In the genomic region with DNA sequence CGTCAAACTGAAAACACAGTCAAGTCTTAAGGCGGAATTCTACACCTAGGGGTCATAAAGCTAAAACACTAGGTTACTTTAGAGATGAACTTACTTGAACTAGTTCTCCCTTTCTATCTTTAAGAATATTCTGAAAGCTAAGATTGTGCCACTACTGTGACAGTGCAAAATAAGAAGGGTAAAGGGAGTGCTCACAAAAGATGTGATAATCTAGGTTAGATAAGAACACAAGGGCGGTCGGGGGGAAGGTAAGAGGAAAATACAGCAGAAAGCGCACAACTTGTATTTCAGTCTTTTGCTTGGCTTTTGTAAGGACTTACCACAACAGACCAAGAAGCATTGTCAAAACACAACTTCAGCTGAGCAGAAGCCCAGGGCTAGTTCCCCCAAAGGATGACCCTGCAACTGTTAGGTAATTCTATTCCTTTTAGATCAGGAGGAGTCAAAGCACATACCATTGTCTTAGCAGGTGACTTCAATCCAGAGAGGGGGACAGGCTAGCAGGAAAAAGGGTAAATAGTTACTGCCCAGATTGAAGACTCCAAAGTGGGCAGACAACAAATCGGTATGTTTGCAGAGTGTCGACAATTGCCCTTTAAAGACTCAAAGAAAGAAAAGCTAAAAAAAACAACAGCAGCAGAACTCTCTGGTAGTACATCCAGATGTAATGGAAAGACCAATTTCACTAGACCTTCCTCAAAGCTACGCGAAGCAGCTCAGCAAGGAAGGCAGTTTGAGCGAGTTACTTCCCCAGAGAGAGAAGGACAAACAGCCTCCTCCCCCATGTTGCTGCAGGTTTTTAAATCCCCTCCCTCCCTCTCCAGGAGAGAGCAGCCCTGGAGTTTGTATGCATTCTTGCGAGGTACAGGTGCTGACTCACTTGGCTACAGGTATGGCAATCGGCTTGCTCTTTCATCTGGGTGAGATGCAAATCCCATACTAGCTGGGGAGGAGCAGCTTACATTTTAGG, we compare ENCODE assay signal across 13 cellular contexts. TPM values are rescaled to one million over a fixed set of nuclear protein-coding genes. Genes with fewer than 3 reads are reported as not detected.
DNase-seq lines count a peak whose midpoint lies in the region; ATAC-seq and TF ChIP-seq lines count a peak whose summit lies in the region.
"Had no signal": no experiment of that assay in that cellular context is flagged by ENCODE, and none has a peak within 500 bp of the region (broad histone marks: within the 10 kb centered on the region; RNA-seq: fewer than 3 reads in every experiment).

No MANE protein-coding gene starts in this region.

- POLR2A ChIA-PET in CD4-positive, alpha-beta T cell (lab: Charles Lee): interaction anchor here (1.0 to 1.3 kb wide), 3 partner anchors 11 to 39 kb away, joined by 3 to 6 read pairs (median 3); no protein-coding TSS in a partner anchor
- POLR2A ChIA-PET in naive thymus-derived CD4-positive, alpha-beta T cell (lab: Charles Lee): interaction anchor here (0.6 to 1.5 kb wide), 6 partner anchors 10 to 126 kb away, joined by 3 to 7 read pairs (median 3); no protein-coding TSS in a partner anchor

- DNase-seq in CD4-positive, alpha-beta T cell: no peak
- DNase-seq in epithelial cell of esophagus (ENCODE audit: low read depth): peak; percentile 58
- DNase-seq in naive thymus-derived CD4-positive, alpha-beta T cell: no peak
- no peak for DNase-seq in NCI-H524 (lab: John Stamatoyannopoulos, UW)
- no peak for DNase-seq in C1 segment of cervical spinal cord (lab: John Stamatoyannopoulos, UW)
- DNase-seq in activated CD4-positive, CD25-positive, alpha-beta regulatory T cell treated with anti-CD3 and anti-CD28 coated beads, Interleukin-2, amount 50 U/mL, for 72 hours: no peak
- no peak for DNase-seq in COLO668 (lab: John Stamatoyannopoulos, UW; ENCODE audit: unreplicated experiment)
- DNase-seq: activated T-cell treated with anti-CD3 and anti-CD28 coated beads, Interleukin-2, amount 50 U/mL, for 1 hour; mucosa of descending colon; NCI-H1105 treated with DMSO at 0.1 percent for 48 hours; psoas muscle had no signal

- no peaks in the 10 kb centered on the region for H3K9me3 ChIP-seq in CD4-positive, alpha-beta T cell (ENCODE audit: control insufficient read depth, low read length)
- peaks cover 0 to 6% (median 0%) of the 10 kb centered on the region in 3 experiments for H3K9me3 ChIP-seq in naive thymus-derived CD4-positive, alpha-beta T cell (ENCODE audit: control insufficient read depth in 2 of 3, low read length in 3 of 3)
- H3K9me3 ChIP-seq: mucosa of descending colon, psoas muscle, thoracic aorta had no signal

- H3K4me1 Mint-ChIP-seq in CD4-positive, alpha-beta T cell (ENCODE audit: low read depth): peaks cover 94% of the 10 kb centered on the region
- peaks cover 26 to 39% (median 30%) of the 10 kb centered on the region in 3 donors for H3K4me1 Mint-ChIP-seq in IgD-negative memory B cell
- peaks cover 38 to 97% (median 90%) of the 10 kb centered on the region in 7 donors for H3K4me1 Mint-ChIP-seq in naive thymus-derived CD4-positive, alpha-beta T cell

- CTCF ChIA-PET in CD4-positive, alpha-beta T cell (lab: Charles Lee): interaction anchor here (1.4 to 2.2 kb wide), 4 partner anchors 10 to 115 kb away, joined by 3 to 9 read pairs (median 6); no protein-coding TSS in a partner anchor
- CTCF ChIA-PET in naive thymus-derived CD4-positive, alpha-beta T cell (lab: Charles Lee): interaction anchor here (1.1 to 1.9 kb wide), 4 partner anchors 12 to 194 kb away, joined by 3 to 6 read pairs (median 5); no protein-coding TSS in a partner anchor

- intact Hi-C loops in CD4-positive, alpha-beta T cell (cut with DNase I, micrococcal nuclease): no loop called here
- intact Hi-C loops in naive thymus-derived CD4-positive, alpha-beta T cell (cut with micrococcal nuclease): no loop called here

- H3K36me3 Mint-ChIP-seq in CD4-positive, alpha-beta T cell (ENCODE audit: low read depth): peaks cover 100% of the 10 kb centered on the region
- peaks cover 2% of the 10 kb centered on the region for H3K36me3 Mint-ChIP-seq in IgD-negative memory B cell
- peaks cover 13 to 92% (median 77%) of the 10 kb centered on the region in 5 donors for H3K36me3 Mint-ChIP-seq in naive thymus-derived CD4-positive, alpha-beta T cell

- H3K27ac Mint-ChIP-seq in CD4-positive, alpha-beta T cell: peak overlapping the region; percentile 97
- H3K27ac Mint-ChIP-seq in IgD-negative memory B cell: peak overlapping the region; percentile 32 to 94 (median 39)
- H3K27ac Mint-ChIP-seq in naive thymus-derived CD4-positive, alpha-beta T cell: peak overlapping the region; percentile 16 to 93 (median 89)

- no peaks in the 10 kb centered on the region for H3K27me3 Mint-ChIP-seq in CD4-positive, alpha-beta T cell
- H3K27me3 Mint-ChIP-seq in IgD-negative memory B cell: no peaks in the 10 kb centered on the region
- H3K27me3 Mint-ChIP-seq in naive thymus-derived CD4-positive, alpha-beta T cell: no peaks in the 10 kb centered on the region

- H3K36me3 ChIP-seq in naive thymus-derived CD4-positive, alpha-beta T cell (ENCODE audit: control insufficient read depth in 2 of 3, insufficient read depth in 3 of 3, low read length in 3 of 3): peaks cover 43 to 70% (median 55%) of the 10 kb centered on the region in 3 experiments
- H3K36me3 ChIP-seq: thoracic aorta had no signal

- ATAC-seq in CD4-positive, alpha-beta T cell (ENCODE audit: poor library complexity): no peak
- ATAC-seq in naive thymus-derived CD4-positive, alpha-beta T cell: peak; percentile 63
- ATAC-seq: mucosa of descending colon, psoas muscle had no signal

- no peak for TF ChIP-seq CTCF in CD4-positive, alpha-beta T cell (IDR thresholded peaks at IDR 0.05)
- TF ChIP-seq CTCF in epithelial cell of esophagus (IDR thresholded peaks at IDR 0.05; ENCODE audit: insufficient read depth, low read depth, low read length, missing control alignments): no peak

- H3K4me3 ChIP-seq in epithelial cell of esophagus (ENCODE audit: low read length): no peak overlapping the region
- no peak overlapping the region for H3K4me3 ChIP-seq in naive thymus-derived CD4-positive, alpha-beta T cell (ENCODE audit: low read length)
- H3K4me3 ChIP-seq: mucosa of descending colon, psoas muscle, thoracic aorta had no signal

- H3K4me1 ChIP-seq in naive thymus-derived CD4-positive, alpha-beta T cell (ENCODE audit: control insufficient read depth in 2 of 2, insufficient read depth in 2 of 2, low read length in 2 of 2): peaks cover 32 to 40% of the 10 kb centered on the region in 2 donors

- peak overlapping the region; percentile 30 for H3K4me3 Mint-ChIP-seq in CD4-positive, alpha-beta T cell
- H3K4me3 Mint-ChIP-seq in IgD-negative memory B cell: peak overlapping the region in 3 of 4 donors; percentile 28 to 70 (median 38)
- H3K4me3 Mint-ChIP-seq in naive thymus-derived CD4-positive, alpha-beta T cell: peak overlapping the region in 8 of 10 donors; percentile 2 to 79 (median 57)

- no peaks in the 10 kb centered on the region for H3K27me3 ChIP-seq in CD4-positive, alpha-beta T cell (ENCODE audit: control insufficient read depth, insufficient read depth, low read length)
- H3K27me3 ChIP-seq in naive thymus-derived CD4-positive, alpha-beta T cell (ENCODE audit: control insufficient read depth in 2 of 2, insufficient read depth in 2 of 2, low read length in 2 of 2): no peaks in the 10 kb centered on the region

- H3K27ac ChIP-seq in CD4-positive, alpha-beta T cell (ENCODE audit: low read depth, low read length): peak overlapping the region; percentile 51
- H3K27ac ChIP-seq in naive thymus-derived CD4-positive, alpha-beta T cell (ENCODE audit: low read depth, low read length): peak overlapping the region; percentile 57
- H3K27ac ChIP-seq: psoas muscle, thoracic aorta had no signal

- H3K9me3 Mint-ChIP-seq in CD4-positive, alpha-beta T cell: no peaks in the 10 kb centered on the region
- peaks cover 0 to 3% (median 0%) of the 10 kb centered on the region in 3 donors for H3K9me3 Mint-ChIP-seq in IgD-negative memory B cell
- peaks cover 0 to 13% (median 3%) of the 10 kb centered on the region in 11 donors for H3K9me3 Mint-ChIP-seq in naive thymus-derived CD4-positive, alpha-beta T cell

RNA-seq across cellular contexts. Expression of a gene that starts 59.0 kb away (rescaled TPM):
- 100 to 1,000 TPM; 123 to 129 TPM for total RNA-seq in CD4-positive, alpha-beta T cell
- 561 TPM for polyA plus RNA-seq in IgD-negative memory B cell
- total RNA-seq in naive thymus-derived CD4-positive, alpha-beta T cell: 100 to 1,000 TPM; 246 to 576 (median 431) TPM
- 100 to 1,000 TPM; 532 to 813 TPM for polyA plus RNA-seq in naive thymus-derived CD4-positive, alpha-beta T cell

Comparison
In these comparisons a context has a peak if more than half of its experiments do, and no peak if none do; other contexts are left out.
1. H3K27ac Mint-ChIP-seq: peak in every context shown above with its lines; median percentile 97 in CD4-positive, alpha-beta T cell; 89 in naive thymus-derived CD4-positive, alpha-beta T cell; 39 in IgD-negative memory B cell.